Comparison of ENCODE assay signal across 1 cellular context in the genomic region with DNA sequence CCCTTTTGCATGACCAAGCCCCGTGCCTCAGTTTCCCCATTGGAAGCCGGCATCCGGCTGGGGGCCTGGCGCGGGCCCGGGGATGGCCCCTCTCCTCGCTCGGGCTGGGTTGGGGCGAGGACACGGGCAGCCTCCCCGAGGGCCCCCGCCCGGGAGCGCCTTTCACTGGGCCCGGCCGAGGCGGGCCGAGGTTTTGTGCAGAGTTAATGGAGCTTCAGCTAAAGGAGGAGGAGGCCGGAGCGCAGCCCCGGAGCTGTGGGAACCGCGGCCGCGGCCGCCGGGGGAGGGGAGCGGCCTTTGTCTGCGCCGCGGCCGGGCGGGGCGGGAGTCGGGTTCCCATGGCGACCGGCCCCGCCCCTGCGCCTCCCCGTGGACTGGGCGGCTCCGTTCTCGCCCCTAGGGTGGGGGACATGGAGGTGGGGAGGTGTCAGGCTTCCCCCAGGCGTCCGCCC.
TF ChIP-seq lines count a peak whose summit lies in the region.

No MANE protein-coding gene starts in this region.

TF ChIP-seq in HepG2, 621 proteins besides CTCF, POLR2A, EP300 and RAD21 (continues in another document):
- no peak for TF ChIP-seq SSRP1 (CRISPR knock-in tag; IDR thresholded peaks at IDR 0.05)
- no peak for TF ChIP-seq FOSL2 (CRISPR knock-in tag; IDR thresholded peaks at IDR 0.05)
- no peak for TF ChIP-seq ATM (IDR thresholded peaks at IDR 0.05; ENCODE audit: borderline replicate concordance)
- peak; percentile 61; the same call in 1 of the 2 replicates for TF ChIP-seq RFX1 (IDR thresholded peaks at IDR 0.05)
- no peak for TF ChIP-seq ZNF569 (CRISPR knock-in tag; IDR thresholded peaks at IDR 0.05; ENCODE audit: borderline replicate concordance)
- TF ChIP-seq, protein P1, sequence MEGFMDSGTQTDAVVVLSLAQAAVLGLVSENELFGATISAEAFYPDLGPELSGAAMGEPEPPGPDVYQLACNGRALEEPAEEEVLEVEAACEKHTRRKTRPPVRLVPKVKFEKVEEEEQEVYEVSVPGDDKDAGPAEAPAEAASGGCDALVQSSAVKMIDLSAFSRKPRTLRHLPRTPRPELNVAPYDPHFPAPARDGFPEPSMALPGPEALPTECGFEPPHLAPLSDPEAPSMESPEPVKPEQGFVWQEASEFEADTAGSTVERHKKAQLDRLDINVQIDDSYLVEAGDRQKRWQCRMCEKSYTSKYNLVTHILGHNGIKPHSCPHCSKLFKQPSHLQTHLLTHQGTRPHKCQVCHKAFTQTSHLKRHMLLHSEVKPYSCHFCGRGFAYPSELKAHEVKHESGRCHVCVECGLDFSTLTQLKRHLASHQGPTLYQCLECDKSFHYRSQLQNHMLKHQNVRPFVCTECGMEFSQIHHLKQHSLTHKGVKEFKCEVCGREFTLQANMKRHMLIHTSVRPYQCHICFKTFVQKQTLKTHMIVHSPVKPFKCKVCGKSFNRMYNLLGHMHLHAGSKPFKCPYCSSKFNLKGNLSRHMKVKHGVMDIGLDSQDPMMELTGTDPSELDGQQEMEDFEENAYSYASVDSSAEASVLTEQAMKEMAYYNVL (CRISPR knock-in tag; IDR thresholded peaks at IDR 0.05; ENCODE audit: borderline replicate concordance): no peak
- no peak for TF ChIP-seq ESRRA (CRISPR knock-in tag; IDR thresholded peaks at IDR 0.05; ENCODE audit: low read depth)
- TF ChIP-seq, protein P2, sequence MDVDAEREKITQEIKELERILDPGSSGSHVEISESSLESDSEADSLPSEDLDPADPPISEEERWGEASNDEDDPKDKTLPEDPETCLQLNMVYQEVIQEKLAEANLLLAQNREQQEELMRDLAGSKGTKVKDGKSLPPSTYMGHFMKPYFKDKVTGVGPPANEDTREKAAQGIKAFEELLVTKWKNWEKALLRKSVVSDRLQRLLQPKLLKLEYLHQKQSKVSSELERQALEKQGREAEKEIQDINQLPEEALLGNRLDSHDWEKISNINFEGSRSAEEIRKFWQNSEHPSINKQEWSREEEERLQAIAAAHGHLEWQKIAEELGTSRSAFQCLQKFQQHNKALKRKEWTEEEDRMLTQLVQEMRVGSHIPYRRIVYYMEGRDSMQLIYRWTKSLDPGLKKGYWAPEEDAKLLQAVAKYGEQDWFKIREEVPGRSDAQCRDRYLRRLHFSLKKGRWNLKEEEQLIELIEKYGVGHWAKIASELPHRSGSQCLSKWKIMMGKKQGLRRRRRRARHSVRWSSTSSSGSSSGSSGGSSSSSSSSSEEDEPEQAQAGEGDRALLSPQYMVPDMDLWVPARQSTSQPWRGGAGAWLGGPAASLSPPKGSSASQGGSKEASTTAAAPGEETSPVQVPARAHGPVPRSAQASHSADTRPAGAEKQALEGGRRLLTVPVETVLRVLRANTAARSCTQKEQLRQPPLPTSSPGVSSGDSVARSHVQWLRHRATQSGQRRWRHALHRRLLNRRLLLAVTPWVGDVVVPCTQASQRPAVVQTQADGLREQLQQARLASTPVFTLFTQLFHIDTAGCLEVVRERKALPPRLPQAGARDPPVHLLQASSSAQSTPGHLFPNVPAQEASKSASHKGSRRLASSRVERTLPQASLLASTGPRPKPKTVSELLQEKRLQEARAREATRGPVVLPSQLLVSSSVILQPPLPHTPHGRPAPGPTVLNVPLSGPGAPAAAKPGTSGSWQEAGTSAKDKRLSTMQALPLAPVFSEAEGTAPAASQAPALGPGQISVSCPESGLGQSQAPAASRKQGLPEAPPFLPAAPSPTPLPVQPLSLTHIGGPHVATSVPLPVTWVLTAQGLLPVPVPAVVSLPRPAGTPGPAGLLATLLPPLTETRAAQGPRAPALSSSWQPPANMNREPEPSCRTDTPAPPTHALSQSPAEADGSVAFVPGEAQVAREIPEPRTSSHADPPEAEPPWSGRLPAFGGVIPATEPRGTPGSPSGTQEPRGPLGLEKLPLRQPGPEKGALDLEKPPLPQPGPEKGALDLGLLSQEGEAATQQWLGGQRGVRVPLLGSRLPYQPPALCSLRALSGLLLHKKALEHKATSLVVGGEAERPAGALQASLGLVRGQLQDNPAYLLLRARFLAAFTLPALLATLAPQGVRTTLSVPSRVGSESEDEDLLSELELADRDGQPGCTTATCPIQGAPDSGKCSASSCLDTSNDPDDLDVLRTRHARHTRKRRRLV (CRISPR knock-in tag; IDR thresholded peaks at IDR 0.05): no peak
- no peak for TF ChIP-seq ZNF33B (CRISPR knock-in tag; IDR thresholded peaks at IDR 0.05)
- TF ChIP-seq MAZ (IDR thresholded peaks at IDR 0.05; ENCODE audit: borderline replicate concordance, low read depth, low read length): peak; percentile 37; the same call in 1 of the 2 replicates
- 0 out of 2 replicates have a peak, but pooled peaks have one; percentile 33 for TF ChIP-seq MAZ (CRISPR knock-in tag; IDR thresholded peaks at IDR 0.05; ENCODE audit: low read depth)
- TF ChIP-seq RFX3 (CRISPR knock-in tag; IDR thresholded peaks at IDR 0.05): peak; percentile 74
- TF ChIP-seq ZBTB21 (CRISPR knock-in tag; IDR thresholded peaks at IDR 0.05): no peak
- TF ChIP-seq THAP11 (CRISPR knock-in tag; IDR thresholded peaks at IDR 0.05): no peak
- no peak for TF ChIP-seq MED8 (CRISPR knock-in tag; IDR thresholded peaks at IDR 0.05; ENCODE audit: insufficient replicate concordance)
- no peak for TF ChIP-seq DNMT3B (CRISPR knock-in tag; conservative IDR thresholded peaks at IDR 0.05)
- TF ChIP-seq ZBTB1 (CRISPR knock-in tag; IDR thresholded peaks at IDR 0.05; ENCODE audit: borderline replicate concordance): no peak
- TF ChIP-seq, protein P3, sequence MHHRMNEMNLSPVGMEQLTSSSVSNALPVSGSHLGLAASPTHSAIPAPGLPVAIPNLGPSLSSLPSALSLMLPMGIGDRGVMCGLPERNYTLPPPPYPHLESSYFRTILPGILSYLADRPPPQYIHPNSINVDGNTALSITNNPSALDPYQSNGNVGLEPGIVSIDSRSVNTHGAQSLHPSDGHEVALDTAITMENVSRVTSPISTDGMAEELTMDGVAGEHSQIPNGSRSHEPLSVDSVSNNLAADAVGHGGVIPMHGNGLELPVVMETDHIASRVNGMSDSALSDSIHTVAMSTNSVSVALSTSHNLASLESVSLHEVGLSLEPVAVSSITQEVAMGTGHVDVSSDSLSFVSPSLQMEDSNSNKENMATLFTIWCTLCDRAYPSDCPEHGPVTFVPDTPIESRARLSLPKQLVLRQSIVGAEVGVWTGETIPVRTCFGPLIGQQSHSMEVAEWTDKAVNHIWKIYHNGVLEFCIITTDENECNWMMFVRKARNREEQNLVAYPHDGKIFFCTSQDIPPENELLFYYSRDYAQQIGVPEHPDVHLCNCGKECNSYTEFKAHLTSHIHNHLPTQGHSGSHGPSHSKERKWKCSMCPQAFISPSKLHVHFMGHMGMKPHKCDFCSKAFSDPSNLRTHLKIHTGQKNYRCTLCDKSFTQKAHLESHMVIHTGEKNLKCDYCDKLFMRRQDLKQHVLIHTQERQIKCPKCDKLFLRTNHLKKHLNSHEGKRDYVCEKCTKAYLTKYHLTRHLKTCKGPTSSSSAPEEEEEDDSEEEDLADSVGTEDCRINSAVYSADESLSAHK (CRISPR knock-in tag; IDR thresholded peaks at IDR 0.05; ENCODE audit: borderline replicate concordance): no peak
- TF ChIP-seq CCAR2 (optimal IDR thresholded peaks at IDR 0.05; ENCODE audit: low read depth, low read length): no peak
- TF ChIP-seq, protein P4, sequence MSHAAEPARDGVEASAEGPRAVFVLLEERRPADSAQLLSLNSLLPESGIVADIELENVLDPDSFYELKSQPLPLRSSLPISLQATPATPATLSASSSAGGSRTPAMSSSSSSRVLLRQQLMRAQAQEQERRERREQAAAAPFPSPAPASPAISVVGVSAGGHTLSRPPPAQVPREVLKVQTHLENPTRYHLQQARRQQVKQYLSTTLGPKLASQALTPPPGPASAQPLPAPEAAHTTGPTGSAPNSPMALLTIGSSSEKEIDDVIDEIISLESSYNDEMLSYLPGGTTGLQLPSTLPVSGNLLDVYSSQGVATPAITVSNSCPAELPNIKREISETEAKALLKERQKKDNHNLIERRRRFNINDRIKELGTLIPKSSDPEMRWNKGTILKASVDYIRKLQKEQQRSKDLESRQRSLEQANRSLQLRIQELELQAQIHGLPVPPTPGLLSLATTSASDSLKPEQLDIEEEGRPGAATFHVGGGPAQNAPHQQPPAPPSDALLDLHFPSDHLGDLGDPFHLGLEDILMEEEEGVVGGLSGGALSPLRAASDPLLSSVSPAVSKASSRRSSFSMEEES (CRISPR knock-in tag; IDR thresholded peaks at IDR 0.05): no peak
- no peak for TF ChIP-seq MIER2 (CRISPR knock-in tag; IDR thresholded peaks at IDR 0.05)
- no peak for TF ChIP-seq ZKSCAN1 (IDR thresholded peaks at IDR 0.05; ENCODE audit: low read length)
- TF ChIP-seq ZFP90 (CRISPR knock-in tag; IDR thresholded peaks at IDR 0.05; ENCODE audit: borderline replicate concordance): no peak
- TF ChIP-seq, protein P5, sequence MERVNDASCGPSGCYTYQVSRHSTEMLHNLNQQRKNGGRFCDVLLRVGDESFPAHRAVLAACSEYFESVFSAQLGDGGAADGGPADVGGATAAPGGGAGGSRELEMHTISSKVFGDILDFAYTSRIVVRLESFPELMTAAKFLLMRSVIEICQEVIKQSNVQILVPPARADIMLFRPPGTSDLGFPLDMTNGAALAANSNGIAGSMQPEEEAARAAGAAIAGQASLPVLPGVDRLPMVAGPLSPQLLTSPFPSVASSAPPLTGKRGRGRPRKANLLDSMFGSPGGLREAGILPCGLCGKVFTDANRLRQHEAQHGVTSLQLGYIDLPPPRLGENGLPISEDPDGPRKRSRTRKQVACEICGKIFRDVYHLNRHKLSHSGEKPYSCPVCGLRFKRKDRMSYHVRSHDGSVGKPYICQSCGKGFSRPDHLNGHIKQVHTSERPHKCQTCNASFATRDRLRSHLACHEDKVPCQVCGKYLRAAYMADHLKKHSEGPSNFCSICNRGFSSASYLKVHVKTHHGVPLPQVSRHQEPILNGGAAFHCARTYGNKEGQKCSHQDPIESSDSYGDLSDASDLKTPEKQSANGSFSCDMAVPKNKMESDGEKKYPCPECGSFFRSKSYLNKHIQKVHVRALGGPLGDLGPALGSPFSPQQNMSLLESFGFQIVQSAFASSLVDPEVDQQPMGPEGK (CRISPR knock-in tag; IDR thresholded peaks at IDR 0.05): peak; percentile 85
- TF ChIP-seq POGZ (CRISPR knock-in tag; IDR thresholded peaks at IDR 0.05): no peak
- no peak for TF ChIP-seq ZNF775 (CRISPR knock-in tag; IDR thresholded peaks at IDR 0.05; ENCODE audit: borderline replicate concordance)
- TF ChIP-seq SP5 (CRISPR knock-in tag; IDR thresholded peaks at IDR 0.05; ENCODE audit: borderline replicate concordance, low read depth): 0 out of 2 replicates have a peak, but pooled peaks have one; percentile 47
- no peak for TF ChIP-seq MYNN (CRISPR knock-in tag; IDR thresholded peaks at IDR 0.05; ENCODE audit: low read depth)
- no peak for TF ChIP-seq HNRNPUL1 (IDR thresholded peaks at IDR 0.05; ENCODE audit: low read depth, low read length)
- no peak for TF ChIP-seq TEAD2 (CRISPR knock-in tag; IDR thresholded peaks at IDR 0.05)
- TF ChIP-seq HOXA3 (CRISPR knock-in tag; IDR thresholded peaks at IDR 0.05): no peak
- TF ChIP-seq HNRNPK (IDR thresholded peaks at IDR 0.05; ENCODE audit: low read depth, low read length, poor library complexity, severe bottlenecking): peak; percentile 42
- no peak for TF ChIP-seq KLF6 (CRISPR knock-in tag; IDR thresholded peaks at IDR 0.05)
- TF ChIP-seq, protein P6, sequence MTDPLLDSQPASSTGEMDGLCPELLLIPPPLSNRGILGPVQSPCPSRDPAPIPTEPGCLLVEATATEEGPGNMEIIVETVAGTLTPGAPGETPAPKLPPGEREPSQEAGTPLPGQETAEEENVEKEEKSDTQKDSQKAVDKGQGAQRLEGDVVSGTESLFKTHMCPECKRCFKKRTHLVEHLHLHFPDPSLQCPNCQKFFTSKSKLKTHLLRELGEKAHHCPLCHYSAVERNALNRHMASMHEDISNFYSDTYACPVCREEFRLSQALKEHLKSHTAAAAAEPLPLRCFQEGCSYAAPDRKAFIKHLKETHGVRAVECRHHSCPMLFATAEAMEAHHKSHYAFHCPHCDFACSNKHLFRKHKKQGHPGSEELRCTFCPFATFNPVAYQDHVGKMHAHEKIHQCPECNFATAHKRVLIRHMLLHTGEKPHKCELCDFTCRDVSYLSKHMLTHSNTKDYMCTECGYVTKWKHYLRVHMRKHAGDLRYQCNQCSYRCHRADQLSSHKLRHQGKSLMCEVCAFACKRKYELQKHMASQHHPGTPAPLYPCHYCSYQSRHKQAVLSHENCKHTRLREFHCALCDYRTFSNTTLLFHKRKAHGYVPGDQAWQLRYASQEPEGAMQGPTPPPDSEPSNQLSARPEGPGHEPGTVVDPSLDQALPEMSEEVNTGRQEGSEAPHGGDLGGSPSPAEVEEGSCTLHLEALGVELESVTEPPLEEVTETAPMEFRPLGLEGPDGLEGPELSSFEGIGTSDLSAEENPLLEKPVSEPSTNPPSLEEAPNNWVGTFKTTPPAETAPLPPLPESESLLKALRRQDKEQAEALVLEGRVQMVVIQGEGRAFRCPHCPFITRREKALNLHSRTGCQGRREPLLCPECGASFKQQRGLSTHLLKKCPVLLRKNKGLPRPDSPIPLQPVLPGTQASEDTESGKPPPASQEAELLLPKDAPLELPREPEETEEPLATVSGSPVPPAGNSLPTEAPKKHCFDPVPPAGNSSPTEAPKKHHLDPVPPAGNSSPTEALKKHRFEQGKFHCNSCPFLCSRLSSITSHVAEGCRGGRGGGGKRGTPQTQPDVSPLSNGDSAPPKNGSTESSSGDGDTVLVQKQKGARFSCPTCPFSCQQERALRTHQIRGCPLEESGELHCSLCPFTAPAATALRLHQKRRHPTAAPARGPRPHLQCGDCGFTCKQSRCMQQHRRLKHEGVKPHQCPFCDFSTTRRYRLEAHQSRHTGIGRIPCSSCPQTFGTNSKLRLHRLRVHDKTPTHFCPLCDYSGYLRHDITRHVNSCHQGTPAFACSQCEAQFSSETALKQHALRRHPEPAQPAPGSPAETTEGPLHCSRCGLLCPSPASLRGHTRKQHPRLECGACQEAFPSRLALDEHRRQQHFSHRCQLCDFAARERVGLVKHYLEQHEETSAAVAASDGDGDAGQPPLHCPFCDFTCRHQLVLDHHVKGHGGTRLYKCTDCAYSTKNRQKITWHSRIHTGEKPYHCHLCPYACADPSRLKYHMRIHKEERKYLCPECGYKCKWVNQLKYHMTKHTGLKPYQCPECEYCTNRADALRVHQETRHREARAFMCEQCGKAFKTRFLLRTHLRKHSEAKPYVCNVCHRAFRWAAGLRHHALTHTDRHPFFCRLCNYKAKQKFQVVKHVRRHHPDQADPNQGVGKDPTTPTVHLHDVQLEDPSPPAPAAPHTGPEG (CRISPR knock-in tag; IDR thresholded peaks at IDR 0.05): no peak
- no peak for TF ChIP-seq PHF8 (CRISPR knock-in tag; IDR thresholded peaks at IDR 0.05)
- TF ChIP-seq, protein P7, sequence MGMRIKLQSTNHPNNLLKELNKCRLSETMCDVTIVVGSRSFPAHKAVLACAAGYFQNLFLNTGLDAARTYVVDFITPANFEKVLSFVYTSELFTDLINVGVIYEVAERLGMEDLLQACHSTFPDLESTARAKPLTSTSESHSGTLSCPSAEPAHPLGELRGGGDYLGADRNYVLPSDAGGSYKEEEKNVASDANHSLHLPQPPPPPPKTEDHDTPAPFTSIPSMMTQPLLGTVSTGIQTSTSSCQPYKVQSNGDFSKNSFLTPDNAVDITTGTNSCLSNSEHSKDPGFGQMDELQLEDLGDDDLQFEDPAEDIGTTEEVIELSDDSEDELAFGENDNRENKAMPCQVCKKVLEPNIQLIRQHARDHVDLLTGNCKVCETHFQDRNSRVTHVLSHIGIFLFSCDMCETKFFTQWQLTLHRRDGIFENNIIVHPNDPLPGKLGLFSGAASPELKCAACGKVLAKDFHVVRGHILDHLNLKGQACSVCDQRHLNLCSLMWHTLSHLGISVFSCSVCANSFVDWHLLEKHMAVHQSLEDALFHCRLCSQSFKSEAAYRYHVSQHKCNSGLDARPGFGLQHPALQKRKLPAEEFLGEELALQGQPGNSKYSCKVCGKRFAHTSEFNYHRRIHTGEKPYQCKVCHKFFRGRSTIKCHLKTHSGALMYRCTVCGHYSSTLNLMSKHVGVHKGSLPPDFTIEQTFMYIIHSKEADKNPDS (CRISPR knock-in tag; IDR thresholded peaks at IDR 0.05): no peak
- TF ChIP-seq ZNF552 (CRISPR knock-in tag; IDR thresholded peaks at IDR 0.05; ENCODE audit: borderline replicate concordance): no peak
- no peak for TF ChIP-seq ZNF431 (CRISPR knock-in tag; IDR thresholded peaks at IDR 0.05; ENCODE audit: borderline replicate concordance, low read depth)
- no peak for TF ChIP-seq SPEN (CRISPR knock-in tag; IDR thresholded peaks at IDR 0.05; ENCODE audit: low read depth)
